ENCODE assay signal across 28 cellular contexts in the genomic region with DNA sequence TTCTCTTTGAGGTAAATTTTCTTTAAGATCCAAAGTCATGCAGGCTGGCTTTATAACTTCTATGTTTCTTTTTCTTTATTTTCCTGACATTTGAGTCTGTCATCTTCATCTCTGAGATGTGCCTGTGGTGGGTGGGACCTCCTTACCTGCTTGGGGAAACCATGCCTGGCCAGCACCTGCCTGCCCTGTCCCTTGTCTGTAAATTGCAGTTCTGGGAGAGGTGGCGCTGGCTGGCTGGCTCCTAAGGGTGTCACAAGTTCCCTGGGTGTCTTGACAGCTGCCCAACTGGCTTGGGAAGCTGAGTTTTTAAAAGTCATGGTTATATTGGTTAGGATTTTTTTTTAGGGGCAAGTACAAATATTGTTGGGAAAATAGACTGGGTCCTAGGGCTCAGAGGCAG.
"Had no signal": no experiment of that assay in that cellular context is flagged by ENCODE, and none has a peak within 500 bp of the region (broad histone marks: within the 10 kb centered on the region; RNA-seq: fewer than 3 reads in every experiment).

No MANE protein-coding gene starts in this region.

- H3K4me3 Mint-ChIP-seq: immature natural killer cell; memory B cell; natural killer cell treated with Interleukin-12 subunit alpha and Interleukin-12 subunit beta and Interleukin-15 and Interleukin-18, amount 100 ng/mL, for 72 hours; neural crest cell; stimulated activated naive B cell treated with anti-CD40 and anti-IgM and Interleukin-4, amounts not matched to agents 10 μg/mL and 1 μg/mL and 100 μg/mL, for 72 hours had no signal

- H3K9me3 Mint-ChIP-seq: immature natural killer cell; memory B cell; natural killer cell treated with Interleukin-12 subunit alpha and Interleukin-12 subunit beta and Interleukin-15 and Interleukin-18, amount 100 ng/mL, for 72 hours; neural crest cell; stimulated activated naive B cell treated with anti-CD40 and anti-IgM and Interleukin-4, amounts not matched to agents 10 μg/mL and 1 μg/mL and 100 μg/mL, for 72 hours had no signal

- H3K27me3 ChIP-seq: neutrophil, right atrium auricular region, stomach, tibial artery, upper lobe of left lung had no signal

- H3K27ac Mint-ChIP-seq: memory B cell; natural killer cell treated with Interleukin-12 subunit alpha and Interleukin-12 subunit beta and Interleukin-15 and Interleukin-18, amount 100 ng/mL, for 72 hours had no signal

- H3K4me1 ChIP-seq: parathyroid adenoma, prostate gland, right atrium auricular region, stomach, tibial artery, upper lobe of left lung had no signal

- H3K4me3 ChIP-seq: coronary artery, lung, prostate gland, right atrium auricular region, smooth muscle cell, stomach, tibial artery, upper lobe of left lung had no signal

- H3K27me3 Mint-ChIP-seq: memory B cell; natural killer cell treated with Interleukin-12 subunit alpha and Interleukin-12 subunit beta and Interleukin-15 and Interleukin-18, amount 100 ng/mL, for 72 hours; stimulated activated naive B cell treated with anti-CD40 and anti-IgM and Interleukin-4, amounts not matched to agents 10 μg/mL and 1 μg/mL and 100 μg/mL, for 72 hours had no signal

- FAIRE-seq: endometrium, frontal cortex, urothelium cell line had no signal

- ATAC-seq: left colon; natural killer cell treated with Interleukin-12 subunit alpha and Interleukin-12 subunit beta and Interleukin-15 and Interleukin-18, amount 100 ng/mL, for 72 hours; sciatic nerve; stimulated activated naive B cell treated with anti-CD40 and anti-IgM and Interleukin-4, amounts not matched to agents 10 μg/mL and 1 μg/mL and 100 μg/mL, for 72 hours had no signal

- H3K36me3 ChIP-seq: prostate gland had no signal

- DNase-seq: dermis blood vessel endothelial cell; effector memory CD4-positive, alpha-beta T cell; hypothalamus; immature natural killer cell; islet precursor cell; kidney glomerular epithelial cell; left colon; stimulated activated CD4-positive, alpha-beta T cell treated with anti-CD3 and anti-CD28 coated beads, Interleukin-12 subunit alpha, Interleukin-12 subunit beta, amount 100 ng/mL, for 4 hours; stimulated activated CD4-positive, alpha-beta T cell treated with anti-CD3 and anti-CD28 coated beads, Interleukin-1b, Interleukin-23, amount 100 ng/mL, for 48 hours; stimulated activated CD4-positive, alpha-beta T cell treated with anti-CD3 and anti-CD28 coated beads, Interleukin-4, amount 100 ng/mL, for 24 hours; stimulated activated naive B cell treated with anti-CD40 and anti-IgM and Interleukin-4, amounts not matched to agents 10 μg/mL and 1 μg/mL and 100 μg/mL, for 72 hours; stomach; tibial artery; upper lobe of left lung had no signal

- H3K9me3 ChIP-seq: neutrophil, prostate gland, right atrium auricular region, stomach, tibial artery, upper lobe of left lung had no signal

- H3K4me1 Mint-ChIP-seq: immature natural killer cell; memory B cell; neural crest cell; stimulated activated naive B cell treated with anti-CD40 and anti-IgM and Interleukin-4, amounts not matched to agents 10 μg/mL and 1 μg/mL and 100 μg/mL, for 72 hours had no signal

- H3K27ac ChIP-seq: coronary artery, neutrophil, parathyroid adenoma, prostate gland, right atrium auricular region, stomach, tibial artery, upper lobe of left lung had no signal
